11 cellular contexts compared by ENCODE assay signal in genomic region chr9:107246259-107247254, GRCh38. TPM values are rescaled to one million over a fixed set of nuclear protein-coding genes. Genes with fewer than 3 reads are reported as not detected.
DNase-seq lines count a peak whose midpoint lies in the region; ATAC-seq and TF ChIP-seq lines count a peak whose summit lies in the region.
"Had no signal": no experiment of that assay in that cellular context is flagged by ENCODE, and none has a peak within 500 bp of the region (broad histone marks: within the 10 kb centered on the region; RNA-seq: fewer than 3 reads in every experiment).

No MANE protein-coding gene starts in this region.

- no peaks in the 10 kb centered on the region for H3K27me3 ChIP-seq in brain microvascular endothelial cell (replicated peaks)

- no peaks in the 10 kb centered on the region for H3K27me3 Mint-ChIP-seq in neural crest cell (ENCODE audit: low read depth)

- H3K4me3 Mint-ChIP-seq in neural crest cell = no peak overlapping the region

- H3K36me3 ChIP-seq in brain microvascular endothelial cell (replicated peaks) = no peaks in the 10 kb centered on the region

- peaks cover 7% of the 10 kb centered on the region for H3K4me1 Mint-ChIP-seq in neural crest cell

- no peak overlapping the region for H3K4me3 ChIP-seq in brain microvascular endothelial cell (ENCODE audit: low read depth, low read length)

- in situ Hi-C loops in brain microvascular endothelial cell (cut with HindIII; ENCODE audit: low pct_ligation_motif_present, low sequenced_read_pairs) = no loop called here

- H3K9me3 Mint-ChIP-seq in neural crest cell = no peaks in the 10 kb centered on the region

- TF ChIP-seq CTCF in brain microvascular endothelial cell (IDR thresholded peaks at IDR 0.05; ENCODE audit: low read depth, low read length, missing control alignments) (peak; percentile 47), neural crest cell (conservative IDR thresholded peaks at IDR 0.05) (no peak)

- no peak for ATAC-seq in HG03571 (IDR thresholded peaks at IDR 0.05; ENCODE audit: unreplicated experiment)

- no peaks in the 10 kb centered on the region for H3K36me3 Mint-ChIP-seq in neural crest cell (ENCODE audit: low read depth)

- H3K27ac ChIP-seq in brain microvascular endothelial cell = no peak overlapping the region

- peak; percentile 14 for DNase-seq in activated CD4-positive, alpha-beta T cell treated with anti-CD3 and anti-CD28 coated beads for 48 hours
- no peak for DNase-seq in activated CD4-positive, alpha-beta T cell treated with anti-CD3 and anti-CD28 coated beads, Interleukin-2, amount 50 U/mL, for 1 hour
- peak; percentile 16 for DNase-seq in NCI-H2029 treated with DMSO at 0.1 percent for 48 hours (lab: John Stamatoyannopoulos, UW)
- DNase-seq in brain microvascular endothelial cell = no peak
- DNase-seq in neural crest cell (ENCODE audit: low read depth, low spot score) = no peak
- no peak for DNase-seq in T-helper 9 cell
- no peak for DNase-seq in stimulated activated CD4-positive, alpha-beta T cell treated with anti-CD3 and anti-CD28 coated beads, Interleukin-4, amount 100 ng/mL, for 4 hours
- DNase-seq: activated effector memory CD4-positive, alpha-beta T cell treated with anti-CD3 and anti-CD28 coated beads, Interleukin-2, amount 50 U/mL, for 16 hours; AML-193; NCI-H2171 had no signal

- H3K27ac Mint-ChIP-seq in neural crest cell (ENCODE audit: unreplicated experiment) = peak overlapping the region; percentile 67

RNA-seq across cellular contexts. Expression of gene RAD23B, which starts 36.5 kb away (rescaled TPM):
- total RNA-seq in neural crest cell = 141 and 151 TPM in 2 replicates

Comparison
In these comparisons a context has a peak if more than half of its experiments do, and no peak if none do; other contexts are left out.
1. DNase-seq: peak in activated CD4-positive, alpha-beta T cell treated with anti-CD3 and anti-CD28 coated beads for 48 hours (single experiment) and NCI-H2029 treated with DMSO at 0.1 percent for 48 hours (single experiment); none in activated CD4-positive, alpha-beta T cell treated with anti-CD3 and anti-CD28 coated beads, Interleukin-2, amount 50 U/mL, for 1 hour (single experiment), brain microvascular endothelial cell (single experiment), neural crest cell (single experiment), T-helper 9 cell (single experiment) and stimulated activated CD4-positive, alpha-beta T cell treated with anti-CD3 and anti-CD28 coated beads, Interleukin-4, amount 100 ng/mL, for 4 hours (0 of 2).